10 cellular contexts compared by ENCODE assay signal in genomic region chr7:434891-435486, GRCh38.
DNase-seq lines count a peak whose midpoint lies in the region; ATAC-seq, FAIRE-seq and TF ChIP-seq lines count a peak whose summit lies in the region.
"Had no signal": no experiment of that assay in that cellular context is flagged by ENCODE, and none has a peak within 500 bp of the region (broad histone marks: within the 10 kb centered on the region; RNA-seq: fewer than 3 reads in every experiment).

No MANE protein-coding gene starts in this region.

- no peak for ATAC-seq in naive thymus-derived CD4-positive, alpha-beta T cell
- ATAC-seq in HG03565 (IDR thresholded peaks at IDR 0.05; ENCODE audit: unreplicated experiment): no peak
- ATAC-seq in activated CD8-positive, alpha-beta memory T cell treated with anti-CD3 and anti-CD28 coated beads, Interleukin-2, amount 10 ng/mL, durations not matched to agents 7 days and 5 days: no peak

- peak; percentile 18 for FAIRE-seq in endothelial cell of umbilical vein (lab: Jason Lieb, UNC)
- FAIRE-seq: D721Med had no signal

- peak overlapping the region; percentile 14 for H3K4me2 ChIP-seq in endothelial cell of umbilical vein (ENCODE audit: insufficient read depth, low read length)

- peak overlapping the region; percentile 79 to 87 for H3K4me3 Mint-ChIP-seq in CD14-positive monocyte
- H3K4me3 Mint-ChIP-seq in naive thymus-derived CD4-positive, alpha-beta T cell: peak overlapping the region in 9 of 10 donors; percentile 38 to 82 (median 69)
- H3K4me3 Mint-ChIP-seq in activated CD8-positive, alpha-beta memory T cell treated with anti-CD3 and anti-CD28 coated beads, Interleukin-2, amount 10 ng/mL, durations not matched to agents 7 days and 5 days: no peak overlapping the region

- no peaks in the 10 kb centered on the region for H3K9me3 ChIP-seq in endothelial cell of umbilical vein (replicated peaks; ENCODE audit: control insufficient read depth, insufficient read depth, low read length)
- H3K9me3 ChIP-seq in naive thymus-derived CD4-positive, alpha-beta T cell (ENCODE audit: control insufficient read depth in 2 of 3, low read length in 3 of 3): no peaks in the 10 kb centered on the region

- no TSS peak for BruUV-seq in endothelial cell of umbilical vein (replicated peaks; lab: Mats Ljungman, UMichigan)

- H3K27ac ChIP-seq in endothelial cell of umbilical vein (ENCODE audit: insufficient read depth, low read depth, low read length): no peak overlapping the region
- no peak overlapping the region for H3K27ac ChIP-seq in naive thymus-derived CD4-positive, alpha-beta T cell (ENCODE audit: low read depth, low read length)

- H3K4me1 ChIP-seq in endothelial cell of umbilical vein (ENCODE audit: control insufficient read depth, extremely low read depth, insufficient read depth, low read length): peaks cover 8% of the 10 kb centered on the region
- H3K4me1 ChIP-seq in naive thymus-derived CD4-positive, alpha-beta T cell (ENCODE audit: control insufficient read depth in 2 of 2, insufficient read depth in 2 of 2, low read length in 2 of 2): no peaks in the 10 kb centered on the region

- peak overlapping the region in 1 of 7 donors; percentile 39 for H3K27ac Mint-ChIP-seq in CD14-positive monocyte
- peak overlapping the region in 7 of 9 donors; percentile 46 to 81 (median 62) for H3K27ac Mint-ChIP-seq in naive thymus-derived CD4-positive, alpha-beta T cell
- no peak overlapping the region for H3K27ac Mint-ChIP-seq in activated CD8-positive, alpha-beta memory T cell treated with anti-CD3 and anti-CD28 coated beads, Interleukin-2, amount 10 ng/mL, durations not matched to agents 7 days and 5 days

- H3K27me3 ChIP-seq in endothelial cell of umbilical vein (ENCODE audit: control insufficient read depth in 2 of 2, insufficient read depth in 2 of 2, low read length in 2 of 2): no peaks in the 10 kb centered on the region
- no peaks in the 10 kb centered on the region for H3K27me3 ChIP-seq in naive thymus-derived CD4-positive, alpha-beta T cell (ENCODE audit: control insufficient read depth in 2 of 2, insufficient read depth in 2 of 2, low read length in 2 of 2)

- H3K9me3 Mint-ChIP-seq in CD14-positive monocyte: peaks cover 0 to 7% (median 0%) of the 10 kb centered on the region in 7 donors
- no peaks in the 10 kb centered on the region for H3K9me3 Mint-ChIP-seq in naive thymus-derived CD4-positive, alpha-beta T cell
- H3K9me3 Mint-ChIP-seq in activated CD8-positive, alpha-beta memory T cell treated with anti-CD3 and anti-CD28 coated beads, Interleukin-2, amount 10 ng/mL, durations not matched to agents 7 days and 5 days (ENCODE audit: low read depth): no peaks in the 10 kb centered on the region

- no peak for TF ChIP-seq POLR2A in endothelial cell of umbilical vein (IDR thresholded peaks at IDR 0.05; ENCODE audit: low read depth, low read length)

- CTCF ChIA-PET in endothelial cell of umbilical vein (lab: Charles Lee): interaction anchor here (0.6 to 2.0 kb wide), 6 partner anchors 26 to 202 kb away, joined by 3 to 13 read pairs (median 4); no protein-coding TSS in a partner anchor
- CTCF ChIA-PET in naive thymus-derived CD4-positive, alpha-beta T cell (lab: Charles Lee): no interaction called here
- CTCF ChIA-PET in activated CD8-positive, alpha-beta memory T cell treated with anti-CD3 and anti-CD28 coated beads, Interleukin-2, amount 10 ng/mL, durations not matched to agents 7 days and 5 days (lab: Charles Lee): no interaction called here

- intact Hi-C loops in CD14-positive monocyte (cut with micrococcal nuclease): no loop called here
- intact Hi-C loops in endothelial cell of umbilical vein (cut with micrococcal nuclease): loop anchor here (5.0 kb wide), 1 partner anchor 67 kb away; no protein-coding TSS in a partner anchor
- intact Hi-C loops in naive thymus-derived CD4-positive, alpha-beta T cell (cut with micrococcal nuclease): no loop called here

- no peaks in the 10 kb centered on the region for H3K36me3 Mint-ChIP-seq in CD14-positive monocyte
- H3K36me3 Mint-ChIP-seq in naive thymus-derived CD4-positive, alpha-beta T cell: no peaks in the 10 kb centered on the region
- no peaks in the 10 kb centered on the region for H3K36me3 Mint-ChIP-seq in activated CD8-positive, alpha-beta memory T cell treated with anti-CD3 and anti-CD28 coated beads, Interleukin-2, amount 10 ng/mL, durations not matched to agents 7 days and 5 days

- DNase-seq in CD14-positive monocyte (ENCODE audit: low spot score) (no peak), HuH-7 (ENCODE audit: low spot score) (peak; percentile 94), endothelial cell of umbilical vein (ENCODE audit: low read depth, low spot score) (peak; percentile 18), SIG-M5 (lab: John Stamatoyannopoulos, UW) (no peak), anterior cingulate cortex (lab: John Stamatoyannopoulos, UW) (no peak)
- peak in 1 of 9 donors; percentile 24 for DNase-seq in naive thymus-derived CD4-positive, alpha-beta T cell
- DNase-seq in activated CD8-positive, alpha-beta memory T cell treated with anti-CD3 and anti-CD28 coated beads, Interleukin-2, amount 10 ng/mL, durations not matched to agents 7 days and 5 days: no peak
- DNase-seq: NK-92 treated with Interleukin-12 subunit alpha and Interleukin-12 subunit beta, amount 100 ng/mL, for 24 hours had no signal

- peak overlapping the region; percentile 45 for H2AFZ ChIP-seq in endothelial cell of umbilical vein (ENCODE audit: low read depth, low read length)

- POLR2A ChIA-PET in endothelial cell of umbilical vein (lab: Charles Lee): no interaction called here
- POLR2A ChIA-PET in naive thymus-derived CD4-positive, alpha-beta T cell (lab: Charles Lee): no interaction called here

- no peaks in the 10 kb centered on the region for H3K9me1 ChIP-seq in endothelial cell of umbilical vein (replicated peaks; ENCODE audit: control insufficient read depth, extremely low read depth, insufficient read depth, low read length)

- TF ChIP-seq CTCF in CD14-positive monocyte (IDR thresholded peaks at IDR 0.05) (no peak), endothelial cell of umbilical vein (IDR thresholded peaks at IDR 0.05; ENCODE audit: extremely low read depth in 1 of 2, insufficient read depth in 1 of 2, low read depth in 1 of 2, low read length in 2 of 2) (no peak)

- H3K4me1 Mint-ChIP-seq in CD14-positive monocyte: peaks cover 11% of the 10 kb centered on the region
- peaks cover 0 to 12% (median 0%) of the 10 kb centered on the region in 7 donors for H3K4me1 Mint-ChIP-seq in naive thymus-derived CD4-positive, alpha-beta T cell
- H3K4me1 Mint-ChIP-seq in activated CD8-positive, alpha-beta memory T cell treated with anti-CD3 and anti-CD28 coated beads, Interleukin-2, amount 10 ng/mL, durations not matched to agents 7 days and 5 days: no peaks in the 10 kb centered on the region

- no peaks in the 10 kb centered on the region for H4K20me1 ChIP-seq in endothelial cell of umbilical vein (replicated peaks; ENCODE audit: control insufficient read depth, extremely low read depth, insufficient read depth, low read length)

- H3K79me2 ChIP-seq in endothelial cell of umbilical vein (ENCODE audit: control insufficient read depth, insufficient read depth, low read length): no peaks in the 10 kb centered on the region

- no peak overlapping the region for H3K9ac ChIP-seq in endothelial cell of umbilical vein (replicated peaks; ENCODE audit: extremely low read depth, insufficient read depth, low read length)

- no peaks in the 10 kb centered on the region for H3K36me3 ChIP-seq in endothelial cell of umbilical vein (ENCODE audit: control insufficient read depth in 2 of 2, extremely low read depth in 1 of 2, insufficient read depth in 2 of 2, low read length in 2 of 2)
- H3K36me3 ChIP-seq in naive thymus-derived CD4-positive, alpha-beta T cell (ENCODE audit: control insufficient read depth in 2 of 3, insufficient read depth in 3 of 3, low read length in 3 of 3): no peaks in the 10 kb centered on the region

- peak overlapping the region in 1 of 3 experiments; percentile 9 for H3K4me3 ChIP-seq in endothelial cell of umbilical vein (replicated peaks in 1 of 3; ENCODE audit: insufficient read depth in 1 of 3, low read depth in 1 of 3, low read length in 3 of 3)
- no peak overlapping the region for H3K4me3 ChIP-seq in naive thymus-derived CD4-positive, alpha-beta T cell (ENCODE audit: low read length)

- dilution Hi-C loops in endothelial cell of umbilical vein (cut with MboI; ENCODE audit: extremely low pct_ligation_motif_present, low sequenced_read_pairs): no loop called here

- H3K27me3 Mint-ChIP-seq in CD14-positive monocyte (ENCODE audit: low read depth in 3 of 3): peaks cover 0 to 7% (median 2%) of the 10 kb centered on the region in 3 donors
- H3K27me3 Mint-ChIP-seq in naive thymus-derived CD4-positive, alpha-beta T cell: no peaks in the 10 kb centered on the region
- no peaks in the 10 kb centered on the region for H3K27me3 Mint-ChIP-seq in activated CD8-positive, alpha-beta memory T cell treated with anti-CD3 and anti-CD28 coated beads, Interleukin-2, amount 10 ng/mL, durations not matched to agents 7 days and 5 days

TF ChIP-seq in endothelial cell of umbilical vein, 7 proteins besides CTCF, POLR2A, EP300 and RAD21:
- TF ChIP-seq MYC (IDR thresholded peaks at IDR 0.05; ENCODE audit: low read depth, low read length): no peak
- no peak for TF ChIP-seq GATA2 (IDR thresholded peaks at IDR 0.05; ENCODE audit: insufficient read depth, insufficient read length, low read depth, low read length)
- TF ChIP-seq FOS (IDR thresholded peaks at IDR 0.05; ENCODE audit: borderline replicate concordance, insufficient read depth, low read length): no peak
- TF ChIP-seq POLR2AphosphoS5 (IDR thresholded peaks at IDR 0.05; ENCODE audit: insufficient read depth, low read depth, low read length): no peak
- TF ChIP-seq JUN (IDR thresholded peaks at IDR 0.05; ENCODE audit: borderline replicate concordance, insufficient read depth, insufficient read length, low read depth): no peak
TF ChIP-seq in endothelial cell of umbilical vein: peak in this region for 0.

Comparison
In these comparisons a context has a peak if more than half of its experiments do, and no peak if none do; other contexts are left out.
1. DNase-seq: peak in HuH-7 (single experiment) and endothelial cell of umbilical vein (single experiment); none in CD14-positive monocyte (single experiment), SIG-M5 (single experiment), anterior cingulate cortex (0 of 58) and activated CD8-positive, alpha-beta memory T cell treated with anti-CD3 and anti-CD28 coated beads, Interleukin-2, amount 10 ng/mL, durations not matched to agents 7 days and 5 days (single experiment).